ENCODE assay signal across 8 cellular contexts in genomic region chr16:5032748-5033167, GRCh38. TPM values are rescaled to one million over a fixed set of nuclear protein-coding genes. Genes with fewer than 3 reads are reported as not detected.
DNase-seq lines count a peak whose midpoint lies in the region; ATAC-seq, FAIRE-seq and TF ChIP-seq lines count a peak whose summit lies in the region.

No MANE protein-coding gene starts in this region.

- no peaks in the 10 kb centered on the region for H3K9me3 ChIP-seq in CD4-positive, alpha-beta memory T cell (ENCODE audit: control insufficient read depth in 1 of 2, low read length in 2 of 2)
- H3K9me3 ChIP-seq in OCI-LY3 (ENCODE audit: insufficient read depth, low read length) (no peaks in the 10 kb centered on the region), neural progenitor cell (ENCODE audit: low read depth) (no peaks in the 10 kb centered on the region)

- intact Hi-C loops in CD4-positive, alpha-beta memory T cell (cut with micrococcal nuclease), result loop anchor here (1.0 kb wide), 3 partner anchors 39 to 298 kb away; partner anchors contain the start of genes ALG1, ANKS3, DNAAF8 and EEF2KMT

- 0 out of 2 replicates have a peak overlapping the region, but pooled peaks have one; percentile 100 for H2AFZ ChIP-seq in OCI-LY3 (ENCODE audit: low read depth, low read length)
- H2AFZ ChIP-seq in neural progenitor cell (replicated peaks), result peak overlapping the region; percentile 99

- peak overlapping the region; percentile 58; the same call in 1 of the 2 replicates for H3K9ac ChIP-seq in OCI-LY3 (ENCODE audit: low read length)
- H3K9ac ChIP-seq in neural progenitor cell, result peak overlapping the region; percentile 58

- peaks cover 10% of the 10 kb centered on the region for H3K36me3 ChIP-seq in CD4-positive, alpha-beta memory T cell (ENCODE audit: insufficient read depth, low read length)
- H3K36me3 ChIP-seq in OCI-LY3 (replicated peaks; ENCODE audit: low read depth, low read length) (no peaks in the 10 kb centered on the region), neural progenitor cell (no peaks in the 10 kb centered on the region)

- TF ChIP-seq CTCF in OCI-LY3 (IDR thresholded peaks at IDR 0.05; ENCODE audit: low read depth, low read length) (no peak), epithelial cell of esophagus (IDR thresholded peaks at IDR 0.05; ENCODE audit: insufficient read depth, low read depth, low read length, missing control alignments) (no peak), neural progenitor cell (IDR thresholded peaks at IDR 0.05) (no peak)

- no peaks in the 10 kb centered on the region for H3K27me3 ChIP-seq in CD4-positive, alpha-beta memory T cell (ENCODE audit: insufficient read depth, low read length)
- H3K27me3 ChIP-seq in OCI-LY3 (ENCODE audit: low read depth, low read length) (no peaks in the 10 kb centered on the region), neural progenitor cell (peaks cover 7% of the 10 kb centered on the region)

- peaks cover 11% of the 10 kb centered on the region for H3F3A ChIP-seq in neural progenitor cell (ENCODE audit: low read depth)

- DNase-seq in CD4-positive, alpha-beta memory T cell, result no peak
- DNase-seq in epithelial cell of esophagus (ENCODE audit: low read depth), result peak; percentile 18
- DNase-seq in neural progenitor cell (ENCODE audit: low spot score), result no peak
- DNase-seq in H54 (ENCODE audit: insufficient read length, low spot score), result no peak
- no peak for DNase-seq in stimulated activated CD8-positive, alpha-beta memory T cell treated with anti-CD3 and anti-CD28 coated beads, Interleukin-4, amount 100 ng/mL, for 48 hours
- no peak for DNase-seq in left lobe of liver (ENCODE audit: low spot score)

- H3K27ac ChIP-seq in CD4-positive, alpha-beta memory T cell (ENCODE audit: low read depth, low read length), result peak overlapping the region; percentile 50
- H3K27ac ChIP-seq in OCI-LY3 (ENCODE audit: low read length) (no peak overlapping the region), neural progenitor cell (no peak overlapping the region)

- TF ChIP-seq POLR2A in H54 (IDR thresholded peaks at IDR 0.05; ENCODE audit: low read depth, low read length), result no peak

- H3K27ac Mint-ChIP-seq in CD4-positive, alpha-beta memory T cell, result peak overlapping the region in 6 of 7 donors; percentile 19 to 87 (median 72)
- H3K27ac Mint-ChIP-seq in neural progenitor cell, result no peak overlapping the region

- H3K4me1 ChIP-seq in CD4-positive, alpha-beta memory T cell (ENCODE audit: insufficient read depth, low read length), result peaks cover 16% of the 10 kb centered on the region
- peaks cover 12% of the 10 kb centered on the region for H3K4me1 ChIP-seq in OCI-LY3 (ENCODE audit: low read length)
- H3K4me1 ChIP-seq in neural progenitor cell, result peaks cover 6% of the 10 kb centered on the region

- H3K4me2 ChIP-seq in OCI-LY3 (ENCODE audit: low read length), result peak overlapping the region; percentile 93
- peak overlapping the region; percentile 97 for H3K4me2 ChIP-seq in neural progenitor cell

- peaks cover 5 to 20% of the 10 kb centered on the region in 2 donors for H3K36me3 Mint-ChIP-seq in CD4-positive, alpha-beta memory T cell
- no peaks in the 10 kb centered on the region for H3K36me3 Mint-ChIP-seq in neural progenitor cell

- peaks cover 12 to 32% (median 15%) of the 10 kb centered on the region in 4 donors for H3K4me1 Mint-ChIP-seq in CD4-positive, alpha-beta memory T cell
- peaks cover 21% of the 10 kb centered on the region for H3K4me1 Mint-ChIP-seq in neural progenitor cell

- H3K79me2 ChIP-seq in OCI-LY3 (ENCODE audit: low read length), result no peaks in the 10 kb centered on the region
- H3K79me2 ChIP-seq in neural progenitor cell (ENCODE audit: low read depth), result no peaks in the 10 kb centered on the region

- H3K9me3 Mint-ChIP-seq in CD4-positive, alpha-beta memory T cell, result no peaks in the 10 kb centered on the region
- H3K9me3 Mint-ChIP-seq in neural progenitor cell, result no peaks in the 10 kb centered on the region

- H3K27me3 Mint-ChIP-seq in CD4-positive, alpha-beta memory T cell, result no peaks in the 10 kb centered on the region
- H3K27me3 Mint-ChIP-seq in neural progenitor cell (ENCODE audit: insufficient read depth, low read depth), result peaks cover 6% of the 10 kb centered on the region

- CTCF ChIA-PET in CD4-positive, alpha-beta memory T cell (lab: Charles Lee; ENCODE audit: partially characterized antibody), result no interaction called here

- no peak for FAIRE-seq in H54 (lab: Jason Lieb, UNC)

- ATAC-seq in left lobe of liver (no peak), HG02759 (IDR thresholded peaks at IDR 0.05; ENCODE audit: unreplicated experiment) (no peak)

- POLR2A ChIA-PET in CD4-positive, alpha-beta memory T cell (lab: Charles Lee; ENCODE audit: partially characterized antibody), result interaction anchor here (2.1 to 2.6 kb wide), 2 partner anchors 39 to 65 kb away, joined by 10 to 22 read pairs; partner anchors contain the start of genes ALG1 and EEF2KMT

- H4K20me1 ChIP-seq in OCI-LY3 (ENCODE audit: insufficient read depth, low read length) (no peaks in the 10 kb centered on the region), neural progenitor cell (ENCODE audit: low read depth) (no peaks in the 10 kb centered on the region)

- peak overlapping the region; percentile 47 to 92 (median 78) for H3K4me3 Mint-ChIP-seq in CD4-positive, alpha-beta memory T cell
- peak overlapping the region; percentile 84 for H3K4me3 Mint-ChIP-seq in neural progenitor cell

- peak overlapping the region; percentile 26 to 86 for H3K4me3 ChIP-seq in CD4-positive, alpha-beta memory T cell (ENCODE audit: low read length in 2 of 2)
- peak overlapping the region; percentile 87 for H3K4me3 ChIP-seq in OCI-LY3 (ENCODE audit: low read length)
- peak overlapping the region; percentile 65 for H3K4me3 ChIP-seq in epithelial cell of esophagus (ENCODE audit: low read length)
- H3K4me3 ChIP-seq in neural progenitor cell, result peak overlapping the region; percentile 97

RNA-seq across cellular contexts. Expression of gene NAGPA, which starts 1.0 kb away (rescaled TPM):
- 10 to 100 TPM; 30.7 to 33.2 TPM for total RNA-seq in CD4-positive, alpha-beta memory T cell
- 10 to 100 TPM; 32.2 to 36.8 TPM for polyA plus RNA-seq in CD4-positive, alpha-beta memory T cell
- total RNA-seq in neural progenitor cell (ENCODE audit: low replicate concordance) (3.3 and 19.9 TPM in 2 replicates), left lobe of liver (7.1 TPM)

RNA-seq across cellular contexts. Expression of gene C16orf89, which starts 33.0 kb away (rescaled TPM):
- total RNA-seq in CD4-positive, alpha-beta memory T cell, result not detected
- not detected for polyA plus RNA-seq in CD4-positive, alpha-beta memory T cell
- total RNA-seq in neural progenitor cell (ENCODE audit: low replicate concordance) (0.37 and 1.0 TPM in 2 replicates), left lobe of liver (not detected)

RNA-seq across cellular contexts. Expression of gene ALG1, which starts 38.9 kb away (rescaled TPM):
- total RNA-seq in CD4-positive, alpha-beta memory T cell, result 10 to 100 TPM; 23.5 to 28.1 TPM
- polyA plus RNA-seq in CD4-positive, alpha-beta memory T cell, result 10 to 100 TPM; 27.3 to 34.0 TPM
- total RNA-seq in neural progenitor cell (ENCODE audit: low replicate concordance) (6.1 and 12.5 TPM in 2 replicates), left lobe of liver (14.9 TPM)
